ENCODE assay signal across 8 cellular contexts in genomic region chr19:18104793-18105131, GRCh38. TPM values are rescaled to one million over a fixed set of nuclear protein-coding genes. Genes with fewer than 3 reads are reported as not detected.
DNase-seq lines count a peak whose midpoint lies in the region; ATAC-seq and TF ChIP-seq lines count a peak whose summit lies in the region.

No MANE protein-coding gene starts in this region.

- TF ChIP-seq CTCF in BJ (IDR thresholded peaks at IDR 0.05; ENCODE audit: insufficient read depth, low read depth, low read length), result no peak
- no peak for TF ChIP-seq CTCF in choroid plexus epithelial cell (conservative IDR thresholded peaks at IDR 0.05; ENCODE audit: low read depth, low read length)
- TF ChIP-seq CTCF in natural killer cell (IDR thresholded peaks at IDR 0.05), result no peak

- no peaks in the 10 kb centered on the region for H3K9me2 ChIP-seq in Karpas-422 (replicated peaks; ENCODE audit: insufficient read depth, low read length)

- H3K9ac ChIP-seq in Karpas-422 (ENCODE audit: low read length), result peak overlapping the region; percentile 15

- H3K4me1 ChIP-seq in Karpas-422 (ENCODE audit: low read length), result peaks cover 53% of the 10 kb centered on the region

- H3K36me3 Mint-ChIP-seq in natural killer cell, result no peaks in the 10 kb centered on the region

- H4K20me1 ChIP-seq in Karpas-422 (ENCODE audit: insufficient read depth, low read depth, low read length), result 0 out of 2 replicates have a peak, but pooled peaks cover 4% of the 10 kb centered on the region

- CTCF ChIA-PET in BJ (lab: Yijun Ruan, JAX), result interaction anchor here (0.9 to 1.3 kb wide), 2 partner anchors 8 to 56 kb away, joined by 3 to 6 read pairs; no protein-coding TSS in a partner anchor

- no peaks in the 10 kb centered on the region for H3K79me2 ChIP-seq in Karpas-422 (ENCODE audit: low read length)

- no peaks in the 10 kb centered on the region for H3K27me3 Mint-ChIP-seq in natural killer cell (ENCODE audit: low read depth in 2 of 2)

- intact Hi-C loops in natural killer cell (cut with micrococcal nuclease), result no loop called here

- no peak overlapping the region for H2AFZ ChIP-seq in Karpas-422 (ENCODE audit: low read length)

- H3K4me3 ChIP-seq in BJ (ENCODE audit: low read depth, low read length), result peak overlapping the region; percentile 41
- H3K4me3 ChIP-seq in Karpas-422 (ENCODE audit: low read length), result peak overlapping the region; percentile 35; the same call in 1 of the 2 replicates
- peak overlapping the region; percentile 51 for H3K4me3 ChIP-seq in choroid plexus epithelial cell (ENCODE audit: low read depth, low read length)

- peak overlapping the region; percentile 77 for H3K4me2 ChIP-seq in Karpas-422 (ENCODE audit: low read depth, low read length, poor library complexity, severe bottlenecking)

- POLR2A ChIA-PET in BJ (lab: Charles Lee), result no interaction called here

- ATAC-seq in natural killer cell (no peak), GM21360 (IDR thresholded peaks at IDR 0.05; ENCODE audit: unreplicated experiment) (no peak)

- peak overlapping the region; percentile 73 for H3K4me3 Mint-ChIP-seq in natural killer cell

- no peaks in the 10 kb centered on the region for H3K9me3 ChIP-seq in Karpas-422 (ENCODE audit: low read length)

- H3K27ac Mint-ChIP-seq in natural killer cell, result peak overlapping the region; percentile 45 to 72

- no peak overlapping the region for H3K27ac ChIP-seq in Karpas-422 (ENCODE audit: low read length)

- H3K4me1 Mint-ChIP-seq in natural killer cell, result peaks cover under 1 to 24% of the 10 kb centered on the region in 2 donors

- no peaks in the 10 kb centered on the region for H3K9me3 Mint-ChIP-seq in natural killer cell

- DNase-seq in BJ (ENCODE audit: low read depth) (no peak), Karpas-422 (no peak), choroid plexus epithelial cell (ENCODE audit: low read depth) (no peak), natural killer cell (no peak), NCI-H146 treated with DMSO at 0.1 percent for 48 hours (lab: John Stamatoyannopoulos, UW; ENCODE audit: unreplicated experiment) (no peak), ureter (ENCODE audit: low spot score) (no peak), NCI-H345 treated with DMSO at 0.1 percent for 48 hours (lab: John Stamatoyannopoulos, UW; ENCODE audit: unreplicated experiment) (no peak)

- H3K27me3 ChIP-seq in BJ (ENCODE audit: control insufficient read depth, insufficient read depth, low read length), result peaks cover 2% of the 10 kb centered on the region; the same call in 1 of the 2 replicates
- no peaks in the 10 kb centered on the region for H3K27me3 ChIP-seq in Karpas-422 (ENCODE audit: low read length)

- H3K36me3 ChIP-seq in BJ (ENCODE audit: control insufficient read depth, insufficient read depth, low read length) (no peaks in the 10 kb centered on the region), Karpas-422 (ENCODE audit: insufficient read depth, low read length) (no peaks in the 10 kb centered on the region)

RNA-seq across cellular contexts. Expression of gene MAST3, which starts 7.2 kb away (rescaled TPM):
- polyA plus RNA-seq in BJ (2011; rRNA removed), result 1.9 and 2.8 TPM in 2 replicates
- polyA minus RNA-seq in BJ (2011; rRNA and poly(A)+ RNA removed), result 3.6 and 4.9 TPM in 2 replicates
- total RNA-seq in Karpas-422 (2014; rRNA removed; shearing (Covaris generic); ENCODE audit: low replicate concordance), result 7.7 and 17.9 TPM in 2 replicates
- total RNA-seq in natural killer cell (100 to 1,000 TPM in 2 of 3 donors, 10 to 100 TPM in 1; 84.5 to 101 (median 101) TPM), ureter (12.4 TPM)

RNA-seq across cellular contexts. Expression of gene IL12RB1, which starts 18.0 kb away (rescaled TPM):
- polyA plus RNA-seq in BJ (2011; rRNA removed), result 0.10 and 0.13 TPM in 2 replicates
- polyA minus RNA-seq in BJ (2011; rRNA and poly(A)+ RNA removed), result 0.21 TPM in 1 of 2 replicates, not detected in the other
- total RNA-seq in Karpas-422 (2014; rRNA removed; shearing (Covaris generic); ENCODE audit: low replicate concordance), result 6.1 and 9.6 TPM in 2 replicates
- total RNA-seq in natural killer cell (100 to 1,000 TPM in 1 of 3 donors, 10 to 100 TPM in 2; 90.1 to 105 (median 95.7) TPM), ureter (1.6 TPM)

RNA-seq across cellular contexts. Expression of gene PIK3R2, which starts 48.2 kb away (rescaled TPM):
- polyA plus RNA-seq in BJ (2011; rRNA removed), result 9.4 and 17.4 TPM in 2 replicates
- polyA minus RNA-seq in BJ (2011; rRNA and poly(A)+ RNA removed), result 12.3 and 15.0 TPM in 2 replicates
- total RNA-seq in Karpas-422 (2014; rRNA removed; shearing (Covaris generic); ENCODE audit: low replicate concordance), result 5.1 and 5.7 TPM in 2 replicates
- total RNA-seq in natural killer cell, result 10 to 100 TPM; 12.3 to 26.4 (median 16.0) TPM
- 29.2 TPM for total RNA-seq in ureter
